ENCODE assay signal across 17 cellular contexts in genomic region chr20:64271636-64272035, GRCh38.
"Had no signal": no experiment of that assay in that cellular context is flagged by ENCODE, and none has a peak within 500 bp of the region (broad histone marks: within the 10 kb centered on the region; RNA-seq: fewer than 3 reads in every experiment).

No MANE protein-coding gene starts in this region.

- H3K27me3 Mint-ChIP-seq: naive thymus-derived CD4-positive, alpha-beta T cell; stimulated activated memory B cell treated with anti-CD40 and anti-IgM and Interleukin-4, amounts not matched to agents 10 μg/mL and 1 μg/mL and 100 μg/mL, for 72 hours; stimulated activated naive CD8-positive, alpha-beta T cell treated with anti-CD3 and anti-CD28 coated beads, Interleukin-15, Interleukin-2, amounts not matched to agents 100 ng/mL and 50 ng/mL, for 24 hours had no signal

- H3K27ac Mint-ChIP-seq: naive thymus-derived CD4-positive, alpha-beta T cell; stimulated activated memory B cell treated with anti-CD40 and anti-IgM and Interleukin-4, amounts not matched to agents 10 μg/mL and 1 μg/mL and 100 μg/mL, for 72 hours; stimulated activated naive CD8-positive, alpha-beta T cell treated with anti-CD3 and anti-CD28 coated beads, Interleukin-15, Interleukin-2, amounts not matched to agents 100 ng/mL and 50 ng/mL, for 24 hours had no signal

- DNase-seq: effector memory CD4-positive, alpha-beta T cell; esophagus squamous epithelium; foreskin fibroblast; kidney glomerular epithelial cell; mammary epithelial cell; naive thymus-derived CD4-positive, alpha-beta T cell; occipital lobe; pancreas; retina; spleen; stimulated activated CD4-positive, alpha-beta T cell treated with anti-CD3 and anti-CD28 coated beads, Interleukin-15, amount 100 ng/mL, for 24 hours; stimulated activated CD4-positive, alpha-beta T cell treated with anti-CD3 and anti-CD28 coated beads, Interleukin-1b, Interleukin-23, amount 100 ng/mL, for 48 hours; stimulated activated CD4-positive, alpha-beta T cell treated with anti-CD3 and anti-CD28 coated beads, Interleukin-4, amount 100 ng/mL, for 24 hours; tibial artery; uterus had no signal

- H3K9me3 Mint-ChIP-seq: naive thymus-derived CD4-positive, alpha-beta T cell; stimulated activated naive CD8-positive, alpha-beta T cell treated with anti-CD3 and anti-CD28 coated beads, Interleukin-15, Interleukin-2, amounts not matched to agents 100 ng/mL and 50 ng/mL, for 24 hours had no signal

- H3K4me3 Mint-ChIP-seq: naive thymus-derived CD4-positive, alpha-beta T cell; stimulated activated memory B cell treated with anti-CD40 and anti-IgM and Interleukin-4, amounts not matched to agents 10 μg/mL and 1 μg/mL and 100 μg/mL, for 72 hours; stimulated activated naive CD8-positive, alpha-beta T cell treated with anti-CD3 and anti-CD28 coated beads, Interleukin-15, Interleukin-2, amounts not matched to agents 100 ng/mL and 50 ng/mL, for 24 hours had no signal
